Comparison of ENCODE assay signal across 1 cellular context in the genomic region with DNA sequence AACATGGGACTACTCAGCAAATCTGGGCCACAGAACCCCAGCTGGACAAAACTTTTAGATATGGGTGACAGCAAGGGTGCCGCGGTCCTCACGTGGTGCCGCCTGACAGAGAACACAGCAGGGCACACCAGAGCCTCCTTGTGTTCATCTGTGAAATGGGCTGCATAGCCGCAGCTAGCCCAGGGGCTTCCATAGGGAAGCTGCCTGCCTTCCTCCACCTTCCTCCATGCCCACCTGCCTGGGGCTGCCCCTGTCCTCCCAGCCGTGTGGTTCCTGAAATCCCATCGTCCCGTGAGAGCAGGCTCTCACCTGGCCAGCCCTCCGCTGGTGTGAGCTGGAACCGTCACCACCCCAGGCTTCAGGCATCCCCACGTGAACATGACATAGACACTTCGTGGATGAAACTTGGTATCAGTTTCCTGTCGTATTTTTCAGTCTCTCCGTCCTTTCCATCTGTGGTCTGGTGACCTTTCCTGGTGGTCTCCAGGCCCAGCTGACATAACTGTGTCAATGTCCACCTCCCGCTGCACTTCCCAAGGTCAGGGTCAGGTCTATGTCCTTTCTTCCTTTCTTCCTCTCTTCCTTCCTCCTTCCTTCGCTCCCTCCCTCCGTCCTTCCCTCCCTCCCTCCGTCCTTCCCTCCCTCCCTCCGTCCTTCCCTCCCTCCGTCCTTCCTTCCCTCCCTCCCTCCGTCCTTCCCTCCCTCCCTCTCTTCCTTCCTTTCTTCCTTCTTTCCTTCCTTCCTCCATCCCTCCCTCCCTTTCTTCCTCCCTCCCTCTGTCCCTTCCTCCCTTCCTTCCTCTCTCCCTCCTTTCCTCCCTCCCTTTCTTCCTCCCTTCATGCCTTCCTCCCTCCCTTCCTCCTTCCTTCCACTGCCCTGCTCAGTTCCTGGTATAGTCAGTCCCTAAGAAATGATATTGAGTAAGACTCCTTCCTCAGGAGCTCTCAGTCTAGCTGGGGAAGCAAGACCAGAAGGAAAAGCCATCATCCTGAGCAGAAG.
TF ChIP-seq lines count a peak whose summit lies in the region.

No MANE protein-coding gene starts in this region.

TF ChIP-seq in HepG2, 621 proteins besides CTCF, POLR2A, EP300 and RAD21:
- TF ChIP-seq, protein P1, sequence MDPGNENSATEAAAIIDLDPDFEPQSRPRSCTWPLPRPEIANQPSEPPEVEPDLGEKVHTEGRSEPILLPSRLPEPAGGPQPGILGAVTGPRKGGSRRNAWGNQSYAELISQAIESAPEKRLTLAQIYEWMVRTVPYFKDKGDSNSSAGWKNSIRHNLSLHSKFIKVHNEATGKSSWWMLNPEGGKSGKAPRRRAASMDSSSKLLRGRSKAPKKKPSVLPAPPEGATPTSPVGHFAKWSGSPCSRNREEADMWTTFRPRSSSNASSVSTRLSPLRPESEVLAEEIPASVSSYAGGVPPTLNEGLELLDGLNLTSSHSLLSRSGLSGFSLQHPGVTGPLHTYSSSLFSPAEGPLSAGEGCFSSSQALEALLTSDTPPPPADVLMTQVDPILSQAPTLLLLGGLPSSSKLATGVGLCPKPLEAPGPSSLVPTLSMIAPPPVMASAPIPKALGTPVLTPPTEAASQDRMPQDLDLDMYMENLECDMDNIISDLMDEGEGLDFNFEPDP (CRISPR knock-in tag; conservative IDR thresholded peaks at IDR 0.05): 0 out of 2 replicates have a peak, but pooled peaks have one; percentile 36
- peak; percentile 75 for TF ChIP-seq PCBP2 (optimal IDR thresholded peaks at IDR 0.05; ENCODE audit: low read depth, low read length, poor library complexity, severe bottlenecking)
- TF ChIP-seq, protein P2, sequence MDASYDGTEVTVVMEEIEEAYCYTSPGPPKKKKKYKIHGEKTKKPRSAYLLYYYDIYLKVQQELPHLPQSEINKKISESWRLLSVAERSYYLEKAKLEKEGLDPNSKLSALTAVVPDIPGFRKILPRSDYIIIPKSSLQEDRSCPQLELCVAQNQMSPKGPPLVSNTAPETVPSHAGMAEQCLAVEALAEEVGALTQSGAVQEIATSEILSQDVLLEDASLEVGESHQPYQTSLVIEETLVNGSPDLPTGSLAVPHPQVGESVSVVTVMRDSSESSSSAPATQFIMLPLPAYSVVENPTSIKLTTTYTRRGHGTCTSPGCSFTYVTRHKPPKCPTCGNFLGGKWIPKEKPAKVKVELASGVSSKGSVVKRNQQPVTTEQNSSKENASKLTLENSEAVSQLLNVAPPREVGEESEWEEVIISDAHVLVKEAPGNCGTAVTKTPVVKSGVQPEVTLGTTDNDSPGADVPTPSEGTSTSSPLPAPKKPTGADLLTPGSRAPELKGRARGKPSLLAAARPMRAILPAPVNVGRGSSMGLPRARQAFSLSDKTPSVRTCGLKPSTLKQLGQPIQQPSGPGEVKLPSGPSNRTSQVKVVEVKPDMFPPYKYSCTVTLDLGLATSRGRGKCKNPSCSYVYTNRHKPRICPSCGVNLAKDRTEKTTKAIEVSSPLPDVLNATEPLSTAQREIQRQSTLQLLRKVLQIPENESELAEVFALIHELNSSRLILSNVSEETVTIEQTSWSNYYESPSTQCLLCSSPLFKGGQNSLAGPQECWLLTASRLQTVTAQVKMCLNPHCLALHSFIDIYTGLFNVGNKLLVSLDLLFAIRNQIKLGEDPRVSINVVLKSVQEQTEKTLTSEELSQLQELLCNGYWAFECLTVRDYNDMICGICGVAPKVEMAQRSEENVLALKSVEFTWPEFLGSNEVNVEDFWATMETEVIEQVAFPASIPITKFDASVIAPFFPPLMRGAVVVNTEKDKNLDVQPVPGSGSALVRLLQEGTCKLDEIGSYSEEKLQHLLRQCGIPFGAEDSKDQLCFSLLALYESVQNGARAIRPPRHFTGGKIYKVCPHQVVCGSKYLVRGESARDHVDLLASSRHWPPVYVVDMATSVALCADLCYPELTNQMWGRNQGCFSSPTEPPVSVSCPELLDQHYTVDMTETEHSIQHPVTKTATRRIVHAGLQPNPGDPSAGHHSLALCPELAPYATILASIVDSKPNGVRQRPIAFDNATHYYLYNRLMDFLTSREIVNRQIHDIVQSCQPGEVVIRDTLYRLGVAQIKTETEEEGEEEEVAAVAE (CRISPR knock-in tag; IDR thresholded peaks at IDR 0.05; ENCODE audit: borderline replicate concordance): no peak
- TF ChIP-seq, protein P3, sequence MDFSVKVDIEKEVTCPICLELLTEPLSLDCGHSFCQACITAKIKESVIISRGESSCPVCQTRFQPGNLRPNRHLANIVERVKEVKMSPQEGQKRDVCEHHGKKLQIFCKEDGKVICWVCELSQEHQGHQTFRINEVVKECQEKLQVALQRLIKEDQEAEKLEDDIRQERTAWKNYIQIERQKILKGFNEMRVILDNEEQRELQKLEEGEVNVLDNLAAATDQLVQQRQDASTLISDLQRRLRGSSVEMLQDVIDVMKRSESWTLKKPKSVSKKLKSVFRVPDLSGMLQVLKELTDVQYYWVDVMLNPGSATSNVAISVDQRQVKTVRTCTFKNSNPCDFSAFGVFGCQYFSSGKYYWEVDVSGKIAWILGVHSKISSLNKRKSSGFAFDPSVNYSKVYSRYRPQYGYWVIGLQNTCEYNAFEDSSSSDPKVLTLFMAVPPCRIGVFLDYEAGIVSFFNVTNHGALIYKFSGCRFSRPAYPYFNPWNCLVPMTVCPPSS (IDR thresholded peaks at IDR 0.05): 0 out of 2 replicates have a peak, but pooled peaks have one; percentile 66
- no peak for TF ChIP-seq SIX1 (CRISPR knock-in tag; IDR thresholded peaks at IDR 0.05; ENCODE audit: borderline replicate concordance)
- TF ChIP-seq, protein P4, sequence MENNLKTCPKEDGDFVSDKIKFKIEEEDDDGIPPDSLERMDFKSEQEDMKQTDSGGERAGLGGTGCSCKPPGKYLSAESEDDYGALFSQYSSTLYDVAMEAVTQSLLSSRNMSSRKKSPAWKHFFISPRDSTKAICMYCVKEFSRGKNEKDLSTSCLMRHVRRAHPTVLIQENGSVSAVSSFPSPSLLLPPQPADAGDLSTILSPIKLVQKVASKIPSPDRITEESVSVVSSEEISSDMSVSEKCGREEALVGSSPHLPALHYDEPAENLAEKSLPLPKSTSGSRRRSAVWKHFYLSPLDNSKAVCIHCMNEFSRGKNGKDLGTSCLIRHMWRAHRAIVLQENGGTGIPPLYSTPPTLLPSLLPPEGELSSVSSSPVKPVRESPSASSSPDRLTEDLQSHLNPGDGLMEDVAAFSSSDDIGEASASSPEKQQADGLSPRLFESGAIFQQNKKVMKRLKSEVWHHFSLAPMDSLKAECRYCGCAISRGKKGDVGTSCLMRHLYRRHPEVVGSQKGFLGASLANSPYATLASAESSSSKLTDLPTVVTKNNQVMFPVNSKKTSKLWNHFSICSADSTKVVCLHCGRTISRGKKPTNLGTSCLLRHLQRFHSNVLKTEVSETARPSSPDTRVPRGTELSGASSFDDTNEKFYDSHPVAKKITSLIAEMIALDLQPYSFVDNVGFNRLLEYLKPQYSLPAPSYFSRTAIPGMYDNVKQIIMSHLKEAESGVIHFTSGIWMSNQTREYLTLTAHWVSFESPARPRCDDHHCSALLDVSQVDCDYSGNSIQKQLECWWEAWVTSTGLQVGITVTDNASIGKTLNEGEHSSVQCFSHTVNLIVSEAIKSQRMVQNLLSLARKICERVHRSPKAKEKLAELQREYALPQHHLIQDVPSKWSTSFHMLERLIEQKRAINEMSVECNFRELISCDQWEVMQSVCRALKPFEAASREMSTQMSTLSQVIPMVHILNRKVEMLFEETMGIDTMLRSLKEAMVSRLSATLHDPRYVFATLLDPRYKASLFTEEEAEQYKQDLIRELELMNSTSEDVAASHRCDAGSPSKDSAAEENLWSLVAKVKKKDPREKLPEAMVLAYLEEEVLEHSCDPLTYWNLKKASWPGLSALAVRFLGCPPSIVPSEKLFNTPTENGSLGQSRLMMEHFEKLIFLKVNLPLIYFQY (CRISPR knock-in tag; IDR thresholded peaks at IDR 0.05; ENCODE audit: borderline replicate concordance): no peak
- TF ChIP-seq, protein P5, sequence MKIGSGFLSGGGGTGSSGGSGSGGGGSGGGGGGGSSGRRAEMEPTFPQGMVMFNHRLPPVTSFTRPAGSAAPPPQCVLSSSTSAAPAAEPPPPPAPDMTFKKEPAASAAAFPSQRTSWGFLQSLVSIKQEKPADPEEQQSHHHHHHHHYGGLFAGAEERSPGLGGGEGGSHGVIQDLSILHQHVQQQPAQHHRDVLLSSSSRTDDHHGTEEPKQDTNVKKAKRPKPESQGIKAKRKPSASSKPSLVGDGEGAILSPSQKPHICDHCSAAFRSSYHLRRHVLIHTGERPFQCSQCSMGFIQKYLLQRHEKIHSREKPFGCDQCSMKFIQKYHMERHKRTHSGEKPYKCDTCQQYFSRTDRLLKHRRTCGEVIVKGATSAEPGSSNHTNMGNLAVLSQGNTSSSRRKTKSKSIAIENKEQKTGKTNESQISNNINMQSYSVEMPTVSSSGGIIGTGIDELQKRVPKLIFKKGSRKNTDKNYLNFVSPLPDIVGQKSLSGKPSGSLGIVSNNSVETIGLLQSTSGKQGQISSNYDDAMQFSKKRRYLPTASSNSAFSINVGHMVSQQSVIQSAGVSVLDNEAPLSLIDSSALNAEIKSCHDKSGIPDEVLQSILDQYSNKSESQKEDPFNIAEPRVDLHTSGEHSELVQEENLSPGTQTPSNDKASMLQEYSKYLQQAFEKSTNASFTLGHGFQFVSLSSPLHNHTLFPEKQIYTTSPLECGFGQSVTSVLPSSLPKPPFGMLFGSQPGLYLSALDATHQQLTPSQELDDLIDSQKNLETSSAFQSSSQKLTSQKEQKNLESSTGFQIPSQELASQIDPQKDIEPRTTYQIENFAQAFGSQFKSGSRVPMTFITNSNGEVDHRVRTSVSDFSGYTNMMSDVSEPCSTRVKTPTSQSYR (CRISPR knock-in tag; IDR thresholded peaks at IDR 0.05; ENCODE audit: borderline replicate concordance): no peak
- peak; percentile 64 for TF ChIP-seq ZNF629 (CRISPR knock-in tag; conservative IDR thresholded peaks at IDR 0.05)
- no peak for TF ChIP-seq RBFOX2 (IDR thresholded peaks at IDR 0.05; ENCODE audit: low read depth, low read length)
